1 cellular context compared by ENCODE assay signal in the genomic region with DNA sequence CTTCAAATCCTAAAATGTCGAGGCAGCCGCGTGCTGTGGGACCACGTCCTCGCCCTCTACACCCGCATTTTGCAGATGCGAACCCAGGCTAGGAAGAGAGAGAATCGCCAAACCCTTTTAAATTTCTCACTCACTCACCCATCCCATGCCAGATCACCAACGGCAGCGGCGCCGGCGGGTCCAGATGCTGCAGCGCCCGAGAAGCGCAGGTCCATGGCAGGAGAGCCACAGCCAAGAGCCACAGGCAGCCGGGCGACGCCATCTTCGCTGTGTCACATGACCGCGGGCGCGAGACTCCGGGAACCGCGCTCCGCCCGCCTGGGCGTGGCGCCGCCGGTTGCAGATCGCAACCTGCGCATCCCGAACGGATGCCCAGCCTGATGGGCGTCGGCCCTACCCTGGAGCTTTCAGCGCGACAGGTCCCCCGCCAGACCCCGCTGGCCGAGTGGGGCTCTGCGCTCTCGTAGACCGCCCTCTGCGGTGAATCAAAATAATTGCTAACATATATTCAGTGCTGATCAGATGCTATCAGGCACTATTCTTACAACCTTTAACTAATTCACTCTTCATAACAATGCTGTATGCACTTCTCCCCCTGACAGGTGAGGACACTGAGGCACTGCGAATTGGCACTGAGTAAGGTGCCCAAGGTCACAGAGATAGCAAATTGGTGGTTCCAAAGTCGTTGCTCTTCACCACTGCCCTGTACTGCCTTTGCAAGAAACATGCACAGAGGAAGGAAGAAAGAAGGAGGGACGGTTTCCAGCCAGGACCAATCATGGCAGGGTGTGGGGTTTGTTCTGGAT.
A peak's percentile ranks its signal among the peaks of the same experiment; 100 is the strongest.
TF ChIP-seq lines count a peak whose summit lies in the region.

Gene PPT1, minus strand, starts transcription at position 276 of the 806 bp plus-strand sequence. Its CDS starts 14 bp downstream, at position 262.

TF ChIP-seq in HepG2, 621 proteins besides CTCF, POLR2A, EP300 and RAD21 (continued from another document and continues in another):
- TF ChIP-seq ZNF570 (CRISPR knock-in tag; IDR thresholded peaks at IDR 0.05; ENCODE audit: borderline replicate concordance) = no peak
- no peak for TF ChIP-seq ATAD3A (CRISPR knock-in tag; IDR thresholded peaks at IDR 0.05)
- no peak for TF ChIP-seq U2AF2 (IDR thresholded peaks at IDR 0.05; ENCODE audit: low read depth, low read length)
- peak; percentile 38; the same call in 1 of the 2 replicates for TF ChIP-seq NFKBIZ (CRISPR knock-in tag; IDR thresholded peaks at IDR 0.05)
- TF ChIP-seq ZNF432 (CRISPR knock-in tag; IDR thresholded peaks at IDR 0.05; ENCODE audit: borderline replicate concordance) = no peak
- peak; percentile 76; the same call in 1 of the 2 replicates for TF ChIP-seq ZNF256 (CRISPR knock-in tag; conservative IDR thresholded peaks at IDR 0.05)
- TF ChIP-seq, protein P1, sequence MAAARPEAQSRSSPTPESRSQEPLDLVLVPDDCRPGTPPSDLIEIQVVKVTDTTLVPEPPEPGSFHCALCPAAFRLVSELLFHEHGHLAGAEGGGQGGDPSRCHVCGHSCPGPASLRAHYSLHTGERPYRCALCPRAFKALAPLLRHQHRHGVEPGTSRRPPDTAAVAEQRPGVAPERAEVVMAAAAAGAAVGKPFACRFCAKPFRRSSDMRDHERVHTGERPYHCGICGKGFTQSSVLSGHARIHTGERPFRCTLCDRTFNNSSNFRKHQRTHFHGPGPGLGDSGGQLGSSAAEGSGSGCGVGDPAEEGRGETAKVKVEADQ (CRISPR knock-in tag; IDR thresholded peaks at IDR 0.05; ENCODE audit: borderline replicate concordance) = 0 out of 2 replicates have a peak, but pooled peaks have one; percentile 78
- peak; percentile 26 for TF ChIP-seq AGO1 (IDR thresholded peaks at IDR 0.05; ENCODE audit: low read depth, low read length, poor library complexity, severe bottlenecking)
- TF ChIP-seq ZNF550 (CRISPR knock-in tag; IDR thresholded peaks at IDR 0.05; ENCODE audit: borderline replicate concordance) = no peak
- TF ChIP-seq, protein P2, sequence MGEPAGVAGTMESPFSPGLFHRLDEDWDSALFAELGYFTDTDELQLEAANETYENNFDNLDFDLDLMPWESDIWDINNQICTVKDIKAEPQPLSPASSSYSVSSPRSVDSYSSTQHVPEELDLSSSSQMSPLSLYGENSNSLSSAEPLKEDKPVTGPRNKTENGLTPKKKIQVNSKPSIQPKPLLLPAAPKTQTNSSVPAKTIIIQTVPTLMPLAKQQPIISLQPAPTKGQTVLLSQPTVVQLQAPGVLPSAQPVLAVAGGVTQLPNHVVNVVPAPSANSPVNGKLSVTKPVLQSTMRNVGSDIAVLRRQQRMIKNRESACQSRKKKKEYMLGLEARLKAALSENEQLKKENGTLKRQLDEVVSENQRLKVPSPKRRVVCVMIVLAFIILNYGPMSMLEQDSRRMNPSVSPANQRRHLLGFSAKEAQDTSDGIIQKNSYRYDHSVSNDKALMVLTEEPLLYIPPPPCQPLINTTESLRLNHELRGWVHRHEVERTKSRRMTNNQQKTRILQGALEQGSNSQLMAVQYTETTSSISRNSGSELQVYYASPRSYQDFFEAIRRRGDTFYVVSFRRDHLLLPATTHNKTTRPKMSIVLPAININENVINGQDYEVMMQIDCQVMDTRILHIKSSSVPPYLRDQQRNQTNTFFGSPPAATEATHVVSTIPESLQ (CRISPR knock-in tag; conservative IDR thresholded peaks at IDR 0.05) = peak; percentile 42; the same call in 1 of the 2 replicates
- TF ChIP-seq ZNF816 (CRISPR knock-in tag; IDR thresholded peaks at IDR 0.05; ENCODE audit: borderline replicate concordance) = peak; percentile 82; the same call in 1 of the 2 replicates
- no peak for TF ChIP-seq ZNF850 (CRISPR knock-in tag; conservative IDR thresholded peaks at IDR 0.05)
- TF ChIP-seq SMAD3 (CRISPR knock-in tag; IDR thresholded peaks at IDR 0.05) = no peak; the same call in 1 of the 2 replicates
- TF ChIP-seq ZBTB3 (CRISPR knock-in tag; IDR thresholded peaks at IDR 0.05; ENCODE audit: borderline replicate concordance, low read depth) = peak; percentile 39; the same call in 1 of the 2 replicates
- peak; percentile 52; the same call in 1 of the 2 replicates for TF ChIP-seq MEIS1 (CRISPR knock-in tag; IDR thresholded peaks at IDR 0.05; ENCODE audit: borderline replicate concordance)
- TF ChIP-seq MAFG (CRISPR knock-in tag; IDR thresholded peaks at IDR 0.05) = no peak
- TF ChIP-seq ZFY (CRISPR knock-in tag; IDR thresholded peaks at IDR 0.05) = peak; percentile 40; the same call in 1 of the 2 replicates
- no peak for TF ChIP-seq ZNF20 (CRISPR knock-in tag; IDR thresholded peaks at IDR 0.05)
- no peak for TF ChIP-seq PRMT3 (CRISPR knock-in tag; IDR thresholded peaks at IDR 0.05; ENCODE audit: borderline replicate concordance, low read depth)
- no peak for TF ChIP-seq TEF (CRISPR knock-in tag; IDR thresholded peaks at IDR 0.05)
- no peak for TF ChIP-seq ZFAT (CRISPR knock-in tag; conservative IDR thresholded peaks at IDR 0.05)
- TF ChIP-seq MEIS2 (CRISPR knock-in tag; IDR thresholded peaks at IDR 0.05) = peak; percentile 67; the same call in 1 of the 2 replicates
- no peak for TF ChIP-seq RFX1 (IDR thresholded peaks at IDR 0.05)
- peak; percentile 64; the same call in 1 of the 2 replicates for TF ChIP-seq ZBTB38 (CRISPR knock-in tag; IDR thresholded peaks at IDR 0.05)
- no peak for TF ChIP-seq KLF11 (CRISPR knock-in tag; IDR thresholded peaks at IDR 0.05)
- TF ChIP-seq HES4 (CRISPR knock-in tag; IDR thresholded peaks at IDR 0.05; ENCODE audit: borderline replicate concordance) = no peak
- TF ChIP-seq SMAD1 (CRISPR knock-in tag; IDR thresholded peaks at IDR 0.05; ENCODE audit: borderline replicate concordance, low read depth) = peak; percentile 72; the same call in 1 of the 2 replicates
- TF ChIP-seq KLF16 (CRISPR knock-in tag; IDR thresholded peaks at IDR 0.05) = peak; percentile 48 to 86; a peak in 2 of 4 replicates
- TF ChIP-seq RBFOX2 (IDR thresholded peaks at IDR 0.05; ENCODE audit: low read depth, low read length) = peak; percentile 92
- peak; percentile 95 for TF ChIP-seq ZNF230 (CRISPR knock-in tag; IDR thresholded peaks at IDR 0.05)
- peak; percentile 68; the same call in 1 of the 2 replicates for TF ChIP-seq ZSCAN31 (CRISPR knock-in tag; IDR thresholded peaks at IDR 0.05; ENCODE audit: low read depth)
- TF ChIP-seq, protein P3, sequence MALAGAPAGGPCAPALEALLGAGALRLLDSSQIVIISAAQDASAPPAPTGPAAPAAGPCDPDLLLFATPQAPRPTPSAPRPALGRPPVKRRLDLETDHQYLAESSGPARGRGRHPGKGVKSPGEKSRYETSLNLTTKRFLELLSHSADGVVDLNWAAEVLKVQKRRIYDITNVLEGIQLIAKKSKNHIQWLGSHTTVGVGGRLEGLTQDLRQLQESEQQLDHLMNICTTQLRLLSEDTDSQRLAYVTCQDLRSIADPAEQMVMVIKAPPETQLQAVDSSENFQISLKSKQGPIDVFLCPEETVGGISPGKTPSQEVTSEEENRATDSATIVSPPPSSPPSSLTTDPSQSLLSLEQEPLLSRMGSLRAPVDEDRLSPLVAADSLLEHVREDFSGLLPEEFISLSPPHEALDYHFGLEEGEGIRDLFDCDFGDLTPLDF (CRISPR knock-in tag; IDR thresholded peaks at IDR 0.05) = peak; percentile 85
- TF ChIP-seq ZFP1 (CRISPR knock-in tag; IDR thresholded peaks at IDR 0.05) = no peak
- no peak for TF ChIP-seq ZEB1 (IDR thresholded peaks at IDR 0.05; ENCODE audit: insufficient replicate concordance, low read depth)
- TF ChIP-seq ZNF276 (CRISPR knock-in tag; IDR thresholded peaks at IDR 0.05; ENCODE audit: low read depth) = peak; percentile 93
- 0 out of 2 replicates have a peak, but pooled peaks have one; percentile 14 for TF ChIP-seq ZNF652 (CRISPR knock-in tag; IDR thresholded peaks at IDR 0.05; ENCODE audit: borderline replicate concordance, low read depth)
- TF ChIP-seq FOSL2 (CRISPR knock-in tag; IDR thresholded peaks at IDR 0.05) = peak; percentile 47
- TF ChIP-seq KAT7 (CRISPR knock-in tag; IDR thresholded peaks at IDR 0.05; ENCODE audit: borderline replicate concordance) = peak; percentile 43; the same call in 1 of the 2 replicates
- peak; percentile 72 for TF ChIP-seq RBM39 (IDR thresholded peaks at IDR 0.05; ENCODE audit: low read depth, low read length, poor library complexity, severe bottlenecking)
- TF ChIP-seq RFXANK (CRISPR knock-in tag; IDR thresholded peaks at IDR 0.05) = no peak
- TF ChIP-seq NR2C2 (CRISPR knock-in tag; IDR thresholded peaks at IDR 0.05; ENCODE audit: borderline replicate concordance) = no peak
- peak; percentile 63 for TF ChIP-seq NCOA2 (CRISPR knock-in tag; IDR thresholded peaks at IDR 0.05)
- TF ChIP-seq MEF2D (CRISPR knock-in tag; IDR thresholded peaks at IDR 0.05) = peak; percentile 63; the same call in 1 of the 2 replicates
- no peak for TF ChIP-seq SSRP1 (CRISPR knock-in tag; IDR thresholded peaks at IDR 0.05)
- peak; percentile 57 for TF ChIP-seq HOXA5 (CRISPR knock-in tag; IDR thresholded peaks at IDR 0.05)
- no peak for TF ChIP-seq ATM (IDR thresholded peaks at IDR 0.05; ENCODE audit: borderline replicate concordance)
- TF ChIP-seq KDM4B (CRISPR knock-in tag; IDR thresholded peaks at IDR 0.05) = no peak
- TF ChIP-seq ARNT2 (CRISPR knock-in tag; IDR thresholded peaks at IDR 0.05; ENCODE audit: low read depth) = peak; percentile 84; the same call in 1 of the 2 replicates
- no peak for TF ChIP-seq ZNF878 (CRISPR knock-in tag; IDR thresholded peaks at IDR 0.05)
- TF ChIP-seq YEATS4 (CRISPR knock-in tag; IDR thresholded peaks at IDR 0.05; ENCODE audit: borderline replicate concordance) = peak; percentile 88; the same call in 1 of the 2 replicates
- peak; percentile 98; the same call in 1 of the 2 replicates for TF ChIP-seq ZNF598 (CRISPR knock-in tag; IDR thresholded peaks at IDR 0.05; ENCODE audit: borderline replicate concordance)
- no peak for TF ChIP-seq NR2F6 (IDR thresholded peaks at IDR 0.05)
- no peak; the same call in 1 of the 2 replicates for TF ChIP-seq NR2F6 (CRISPR knock-in tag; IDR thresholded peaks at IDR 0.05)
- TF ChIP-seq TCF12 (IDR thresholded peaks at IDR 0.05) = no peak
- TF ChIP-seq TCF12 (CRISPR knock-in tag; IDR thresholded peaks at IDR 0.05) = no peak
- TF ChIP-seq ZNF275 (CRISPR knock-in tag; IDR thresholded peaks at IDR 0.05; ENCODE audit: borderline replicate concordance) = no peak
- TF ChIP-seq, protein P4, sequence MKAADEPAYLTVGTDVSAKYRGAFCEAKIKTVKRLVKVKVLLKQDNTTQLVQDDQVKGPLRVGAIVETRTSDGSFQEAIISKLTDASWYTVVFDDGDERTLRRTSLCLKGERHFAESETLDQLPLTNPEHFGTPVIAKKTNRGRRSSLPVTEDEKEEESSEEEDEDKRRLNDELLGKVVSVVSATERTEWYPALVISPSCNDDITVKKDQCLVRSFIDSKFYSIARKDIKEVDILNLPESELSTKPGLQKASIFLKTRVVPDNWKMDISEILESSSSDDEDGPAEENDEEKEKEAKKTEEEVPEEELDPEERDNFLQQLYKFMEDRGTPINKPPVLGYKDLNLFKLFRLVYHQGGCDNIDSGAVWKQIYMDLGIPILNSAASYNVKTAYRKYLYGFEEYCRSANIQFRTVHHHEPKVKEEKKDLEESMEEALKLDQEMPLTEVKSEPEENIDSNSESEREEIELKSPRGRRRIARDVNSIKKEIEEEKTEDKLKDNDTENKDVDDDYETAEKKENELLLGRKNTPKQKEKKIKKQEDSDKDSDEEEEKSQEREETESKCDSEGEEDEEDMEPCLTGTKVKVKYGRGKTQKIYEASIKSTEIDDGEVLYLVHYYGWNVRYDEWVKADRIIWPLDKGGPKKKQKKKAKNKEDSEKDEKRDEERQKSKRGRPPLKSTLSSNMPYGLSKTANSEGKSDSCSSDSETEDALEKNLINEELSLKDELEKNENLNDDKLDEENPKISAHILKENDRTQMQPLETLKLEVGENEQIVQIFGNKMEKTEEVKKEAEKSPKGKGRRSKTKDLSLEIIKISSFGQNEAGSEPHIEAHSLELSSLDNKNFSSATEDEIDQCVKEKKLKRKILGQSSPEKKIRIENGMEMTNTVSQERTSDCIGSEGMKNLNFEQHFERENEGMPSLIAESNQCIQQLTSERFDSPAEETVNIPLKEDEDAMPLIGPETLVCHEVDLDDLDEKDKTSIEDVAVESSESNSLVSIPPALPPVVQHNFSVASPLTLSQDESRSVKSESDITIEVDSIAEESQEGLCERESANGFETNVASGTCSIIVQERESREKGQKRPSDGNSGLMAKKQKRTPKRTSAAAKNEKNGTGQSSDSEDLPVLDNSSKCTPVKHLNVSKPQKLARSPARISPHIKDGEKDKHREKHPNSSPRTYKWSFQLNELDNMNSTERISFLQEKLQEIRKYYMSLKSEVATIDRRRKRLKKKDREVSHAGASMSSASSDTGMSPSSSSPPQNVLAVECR (CRISPR knock-in tag; IDR thresholded peaks at IDR 0.05; ENCODE audit: borderline replicate concordance) = peak; percentile 88
- TF ChIP-seq ZNF282 (IDR thresholded peaks at IDR 0.05; ENCODE audit: partially characterized antibody) = no peak
